18 cellular contexts compared by ENCODE assay signal in genomic region chr11:377174-377865, GRCh38. TPM values are rescaled to one million over a fixed set of nuclear protein-coding genes. Genes with fewer than 3 reads are reported as not detected.
A peak's percentile ranks its signal among the peaks of the same experiment; 100 is the strongest.
DNase-seq lines count a peak whose midpoint lies in the region; ATAC-seq and TF ChIP-seq lines count a peak whose summit lies in the region.
"Had no signal": no experiment of that assay in that cellular context is flagged by ENCODE, and none has a peak within 500 bp of the region (broad histone marks: within the 10 kb centered on the region; RNA-seq: fewer than 3 reads in every experiment).

No MANE protein-coding gene starts in this region.

- H3K9me3 ChIP-seq in osteoblast (ENCODE audit: low read depth, low read length), result no peaks in the 10 kb centered on the region
- H3K9me3 ChIP-seq: BE2C had no signal

- no peak overlapping the region for H2AFZ ChIP-seq in osteoblast (ENCODE audit: low read length)

- H3K4me3 ChIP-seq in osteoblast (ENCODE audit: insufficient read depth, low read length), result no peak overlapping the region

- H3K4me1 ChIP-seq in osteoblast (ENCODE audit: insufficient read depth, low read length), result no peaks in the 10 kb centered on the region
- H3K4me1 ChIP-seq: BE2C had no signal

- peak; percentile 37 for DNase-seq in Right ventricle myocardium inferior (ENCODE audit: missing footprints)
- no peak for DNase-seq in cardiac septum (ENCODE audit: low spot score)
- no peak for DNase-seq in RWPE1 (ENCODE audit: low spot score)
- peak; percentile 15 for DNase-seq in epidermal melanocyte (ENCODE audit: insufficient read length, low spot score)
- peak; percentile 75 for DNase-seq in osteoblast (ENCODE audit: insufficient read length, low spot score, missing footprints)
- no peak for DNase-seq in pons (ENCODE audit: low spot score)
- no peak for DNase-seq in GM13977 (ENCODE audit: low spot score)
- DNase-seq: ACHN, BE2C, DMS153, DMS79 treated with DMSO at 0.1 percent for 48 hours, EL, GOT3, HCEC 1CT, IMR-90 had no signal

- CTCF ChIA-PET in RWPE1 (lab: Yijun Ruan, JAX), result no interaction called here

- in situ Hi-C loops in GM13977 (cut with MboI; ENCODE audit: low pct_unique_long_range_greater_than_20kb, low sequenced_read_pairs, unreplicated experiment), result no loop called here

- no peaks in the 10 kb centered on the region for H3K27me3 ChIP-seq in osteoblast (ENCODE audit: insufficient read depth, low read length)
- H3K27me3 ChIP-seq: BE2C had no signal

- H3K27ac ChIP-seq in RWPE1, result peak overlapping the region; percentile 59
- no peak overlapping the region for H3K27ac ChIP-seq in osteoblast (ENCODE audit: low read depth, low read length)
- H3K27ac ChIP-seq: C4-2B had no signal

- no peak overlapping the region for H3K4me2 ChIP-seq in osteoblast (ENCODE audit: insufficient read depth, low read length)

- TF ChIP-seq CTCF in RWPE1 (conservative IDR thresholded peaks at IDR 0.05; ENCODE audit: low read depth), result no peak
- TF ChIP-seq CTCF in osteoblast (IDR thresholded peaks at IDR 0.05; ENCODE audit: extremely low read depth, low read depth, low read length), result no peak
- TF ChIP-seq CTCF in GM13977 (IDR thresholded peaks at IDR 0.05; ENCODE audit: extremely low read depth, insufficient read depth, missing control alignments), result no peak

- ATAC-seq in Right ventricle myocardium inferior, result no peak
- no peak for ATAC-seq in GM18907 (IDR thresholded peaks at IDR 0.05; ENCODE audit: unreplicated experiment)

- POLR2A ChIA-PET in RWPE1 (lab: Yijun Ruan, JAX; ENCODE audit: low non-redundant PET), result no interaction called here

- H4K20me1 ChIP-seq in osteoblast (ENCODE audit: insufficient read depth, low read length), result no peaks in the 10 kb centered on the region

- intact Hi-C loops in Right ventricle myocardium inferior (cut with DNase I) (no loop called here), cardiac septum (cut with DNase I) (no loop called here)

- no peaks in the 10 kb centered on the region for H3K36me3 ChIP-seq in osteoblast (ENCODE audit: insufficient read depth, low read length)
- H3K36me3 ChIP-seq: BE2C had no signal

- H3K79me2 ChIP-seq in osteoblast (ENCODE audit: insufficient read depth, low read length), result no peaks in the 10 kb centered on the region

RNA-seq across cellular contexts. Expression of gene B4GALNT4, which starts 8.0 kb away (rescaled TPM):
- total RNA-seq in Right ventricle myocardium inferior (0.54 TPM), cardiac septum (0.24 TPM), osteoblast (0.88 and 2.2 TPM in 2 replicates)

RNA-seq across cellular contexts. Expression of gene PKP3, which starts 16.7 kb away (rescaled TPM):
- total RNA-seq in Right ventricle myocardium inferior, result 0.32 TPM
- 0.83 TPM for total RNA-seq in cardiac septum
- 0.88 and 2.5 TPM in 2 replicates for total RNA-seq in osteoblast
- total RNA-seq: CD4-positive, alpha-beta memory T cell had no signal

RNA-seq across cellular contexts. Expression of gene SIGIRR, which starts 37.5 kb away (rescaled TPM):
- 50.0 TPM for total RNA-seq in Right ventricle myocardium inferior
- 33.3 TPM for total RNA-seq in cardiac septum
- 10.9 and 14.5 TPM in 2 replicates for total RNA-seq in osteoblast

RNA-seq across cellular contexts. Expression of gene IFITM3, which starts 56.7 kb away (rescaled TPM):
- total RNA-seq in Right ventricle myocardium inferior, result 401 TPM
- total RNA-seq in cardiac septum, result 260 TPM
- total RNA-seq in osteoblast, result 98.4 and 116 TPM in 2 replicates

Comparison
In these comparisons a context has a peak if more than half of its experiments do, and no peak if none do; other contexts are left out.
1. DNase-seq: peak in Right ventricle myocardium inferior (single experiment), epidermal melanocyte (single experiment) and osteoblast (single experiment); none in cardiac septum (single experiment), RWPE1 (single experiment), pons (single experiment) and GM13977 (single experiment).